In the genomic region with DNA sequence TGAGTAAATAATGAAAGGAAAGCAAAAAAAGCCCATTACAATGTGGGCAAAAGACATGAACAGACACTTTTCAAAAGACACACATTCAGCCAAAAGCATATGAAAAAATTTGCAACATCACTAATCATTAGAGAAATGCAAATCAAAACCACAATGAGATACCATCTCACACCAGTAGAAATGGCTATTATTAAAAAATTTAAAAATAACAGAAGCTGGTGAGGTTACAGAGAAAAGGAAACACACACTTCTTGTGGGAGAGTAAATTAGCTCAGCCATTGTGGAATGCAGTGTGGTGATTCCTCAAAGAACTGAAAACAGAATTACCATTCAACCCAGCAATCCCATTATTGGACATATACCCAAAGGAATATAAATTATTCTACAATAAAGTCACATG, we compare ENCODE assay signal across 28 cellular contexts.
"Had no signal": no experiment of that assay in that cellular context is flagged by ENCODE, and none has a peak within 500 bp of the region (broad histone marks: within the 10 kb centered on the region; RNA-seq: fewer than 3 reads in every experiment).

No MANE protein-coding gene starts in this region.

- H3K36me3 ChIP-seq: breast epithelium, Peyer's patch had no signal

- H3K27me3 ChIP-seq: breast epithelium, Peyer's patch had no signal

- H3K27ac ChIP-seq: breast epithelium, Peyer's patch, VCaP had no signal

- H3K4me1 ChIP-seq: breast epithelium, Peyer's patch had no signal

- H3K4me3 ChIP-seq: breast epithelium, Peyer's patch had no signal

- H3K36me3 Mint-ChIP-seq: activated naive CD4-positive, alpha-beta T cell treated with anti-CD3 and anti-CD28 coated beads, Interleukin-2, amount 10 ng/mL, durations not matched to agents 7 days and 5 days; activated naive CD8-positive, alpha-beta T cell treated with anti-CD3 and anti-CD28 coated beads for 36 hours; T-cell had no signal

- DNase-seq: activated CD4-positive, alpha-beta memory T cell treated with anti-CD3 and anti-CD28 coated beads, Interleukin-2, amount 10 ng/mL, durations not matched to agents 7 days and 5 days; activated CD4-positive, alpha-beta T cell treated with anti-CD3 and anti-CD28 coated beads for 36 hours; activated CD4-positive, alpha-beta T cell treated with anti-CD3 and anti-CD28 coated beads, Interleukin-2, amount 50 U/mL, for 1 hour; activated CD4-positive, CD25-positive, alpha-beta regulatory T cell; activated gamma-delta T cell treated with Interleukin-2 at 50 U/mL for 16 hours; activated naive CD4-positive, alpha-beta T cell treated with anti-CD3 and anti-CD28 coated beads, Interleukin-2, amount 10 ng/mL, durations not matched to agents 7 days and 5 days; activated naive CD8-positive, alpha-beta T cell treated with anti-CD3 and anti-CD28 coated beads for 36 hours; activated T-cell treated with anti-CD3 and anti-CD28 coated beads for 4 hours; activated T-cell treated with anti-CD3 and anti-CD28 coated beads, Interleukin-2, amount 50 U/mL, for 48 hours; caudate nucleus; Kasumi-1; KBM-7; NCI-H1105; NCI-H1436; NCI-H1694 treated with DMSO at 0.1 percent for 48 hours; NCI-H2029 treated with DMSO at 0.1 percent for 48 hours; NCI-H446; NCI-H526; NCI-H82; Peyer's patch; SIG-M5; T-cell; T-helper 2 cell; T1000 had no signal

- H3K4me1 Mint-ChIP-seq: activated CD4-positive, alpha-beta memory T cell treated with anti-CD3 and anti-CD28 coated beads, Interleukin-2, amount 10 ng/mL, durations not matched to agents 7 days and 5 days; activated CD4-positive, alpha-beta T cell treated with anti-CD3 and anti-CD28 coated beads for 36 hours; activated naive CD4-positive, alpha-beta T cell treated with anti-CD3 and anti-CD28 coated beads, Interleukin-2, amount 10 ng/mL, durations not matched to agents 7 days and 5 days; activated naive CD8-positive, alpha-beta T cell treated with anti-CD3 and anti-CD28 coated beads for 36 hours; activated T-helper 17 cell treated with anti-CD3 and anti-CD28 coated beads, Interleukin-2, amount 50 U/mL, for 72 hours; T-cell had no signal

- FAIRE-seq: TTC549 had no signal

- H3K27ac Mint-ChIP-seq: activated CD4-positive, alpha-beta memory T cell treated with anti-CD3 and anti-CD28 coated beads, Interleukin-2, amount 10 ng/mL, durations not matched to agents 7 days and 5 days; activated CD4-positive, alpha-beta T cell treated with anti-CD3 and anti-CD28 coated beads for 36 hours; activated naive CD4-positive, alpha-beta T cell treated with anti-CD3 and anti-CD28 coated beads, Interleukin-2, amount 10 ng/mL, durations not matched to agents 7 days and 5 days; activated naive CD8-positive, alpha-beta T cell treated with anti-CD3 and anti-CD28 coated beads for 36 hours; activated T-helper 17 cell treated with anti-CD3 and anti-CD28 coated beads, Interleukin-2, amount 50 U/mL, for 72 hours; T-cell had no signal

- H3K4me3 Mint-ChIP-seq: activated CD4-positive, alpha-beta memory T cell treated with anti-CD3 and anti-CD28 coated beads, Interleukin-2, amount 10 ng/mL, durations not matched to agents 7 days and 5 days; activated CD4-positive, alpha-beta T cell treated with anti-CD3 and anti-CD28 coated beads for 36 hours; activated naive CD4-positive, alpha-beta T cell treated with anti-CD3 and anti-CD28 coated beads, Interleukin-2, amount 10 ng/mL, durations not matched to agents 7 days and 5 days; activated naive CD8-positive, alpha-beta T cell treated with anti-CD3 and anti-CD28 coated beads for 36 hours; activated T-helper 17 cell treated with anti-CD3 and anti-CD28 coated beads, Interleukin-2, amount 50 U/mL, for 72 hours; T-cell had no signal

- H3K9me3 ChIP-seq: breast epithelium, Peyer's patch had no signal

- H3K9me3 Mint-ChIP-seq: activated naive CD4-positive, alpha-beta T cell treated with anti-CD3 and anti-CD28 coated beads, Interleukin-2, amount 10 ng/mL, durations not matched to agents 7 days and 5 days; activated naive CD8-positive, alpha-beta T cell treated with anti-CD3 and anti-CD28 coated beads for 36 hours had no signal

- H3K27me3 Mint-ChIP-seq: activated CD4-positive, alpha-beta memory T cell treated with anti-CD3 and anti-CD28 coated beads, Interleukin-2, amount 10 ng/mL, durations not matched to agents 7 days and 5 days; activated CD4-positive, alpha-beta T cell treated with anti-CD3 and anti-CD28 coated beads for 36 hours; activated naive CD4-positive, alpha-beta T cell treated with anti-CD3 and anti-CD28 coated beads, Interleukin-2, amount 10 ng/mL, durations not matched to agents 7 days and 5 days; activated naive CD8-positive, alpha-beta T cell treated with anti-CD3 and anti-CD28 coated beads for 36 hours; activated T-helper 17 cell treated with anti-CD3 and anti-CD28 coated beads, Interleukin-2, amount 50 U/mL, for 72 hours; T-cell had no signal

- ATAC-seq: activated CD4-positive, alpha-beta T cell treated with anti-CD3 and anti-CD28 coated beads for 36 hours; activated T-helper 17 cell treated with anti-CD3 and anti-CD28 coated beads, Interleukin-2, amount 50 U/mL, for 72 hours; T-cell had no signal
